ENCODE assay signal across 9 cellular contexts in genomic region chr3:43638594-43639447, GRCh38. TPM values are rescaled to one million over a fixed set of nuclear protein-coding genes. Genes with fewer than 3 reads are reported as not detected.
DNase-seq lines count a peak whose midpoint lies in the region; ATAC-seq, FAIRE-seq and TF ChIP-seq lines count a peak whose summit lies in the region.
"Had no signal": no experiment of that assay in that cellular context is flagged by ENCODE, and none has a peak within 500 bp of the region (broad histone marks: within the 10 kb centered on the region; RNA-seq: fewer than 3 reads in every experiment).

No MANE protein-coding gene starts in this region.

- no peak overlapping the region for H3K9ac ChIP-seq in HepG2 (ENCODE audit: insufficient read depth, low read depth, low read length)

- H3K9me3 ChIP-seq in HepG2 (ENCODE audit: low read length), result no peaks in the 10 kb centered on the region
- H3K9me3 ChIP-seq: psoas muscle had no signal

- no TSS peak for BruUV-seq in HepG2 (replicated peaks; lab: Mats Ljungman, UMichigan)

- in situ Hi-C loops in HepG2 (cut with HindIII; ENCODE audit: extremely low pct_ligation_motif_present, low pct_unique_long_range_greater_than_20kb), result loop anchor here (10.0 kb wide), 1 partner anchor 94 kb away; no protein-coding TSS in a partner anchor

- H4K20me1 ChIP-seq in HepG2 (ENCODE audit: insufficient read depth, low read length), result no peaks in the 10 kb centered on the region

- no peaks in the 10 kb centered on the region for H3K36me3 ChIP-seq in HepG2 (replicated peaks in 1 of 2; ENCODE audit: control insufficient read depth in 1 of 2, insufficient read depth in 2 of 2, low read length in 2 of 2)

- TF ChIP-seq POLR2A in HepG2 (IDR thresholded peaks at IDR 0.05; ENCODE audit: insufficient read depth in 1 of 2, low read depth in 2 of 2, low read length in 2 of 2), result no peak

- no peaks in the 10 kb centered on the region for H3K9me3 Mint-ChIP-seq in activated CD8-positive, alpha-beta T cell treated with anti-CD3 and anti-CD28 coated beads, Interleukin-2, amount 10 ng/mL, durations not matched to agents 7 days and 5 days (ENCODE audit: insufficient read depth)

- H2AFZ ChIP-seq in HepG2 (ENCODE audit: low read length), result no peak overlapping the region

- H3K4me3 Mint-ChIP-seq in activated CD8-positive, alpha-beta T cell treated with anti-CD3 and anti-CD28 coated beads, Interleukin-2, amount 10 ng/mL, durations not matched to agents 7 days and 5 days, result no peak overlapping the region

- peaks cover 9% of the 10 kb centered on the region for H3K27me3 Mint-ChIP-seq in activated CD8-positive, alpha-beta T cell treated with anti-CD3 and anti-CD28 coated beads, Interleukin-2, amount 10 ng/mL, durations not matched to agents 7 days and 5 days (ENCODE audit: low read depth)

- CTCF ChIA-PET in activated CD8-positive, alpha-beta T cell treated with anti-CD3 and anti-CD28 coated beads, Interleukin-2, amount 10 ng/mL, durations not matched to agents 7 days and 5 days (lab: Charles Lee), result interaction anchor here (0.7 to 2.1 kb wide), 3 partner anchors 17 to 93 kb away, joined by 3 to 7 read pairs (median 4); partner anchors contain the start of gene ANO10
- CTCF ChIA-PET in HepG2 (lab: Yijun Ruan, JAX; ENCODE audit: low intra/inter-chr PET ratio, low total read pairs), result no interaction called here

- no peaks in the 10 kb centered on the region for H3K27me3 ChIP-seq in HepG2 (ENCODE audit: control insufficient read depth in 1 of 2, insufficient read depth in 2 of 2, low read length in 2 of 2)

- H3K4me3 ChIP-seq in HepG2 (replicated peaks in 1 of 3; ENCODE audit: insufficient read depth in 1 of 3, low read depth in 2 of 3, low read length in 3 of 3), result peak overlapping the region in 1 of 3 experiments; percentile 26; a peak in 1 of 6 replicates
- H3K4me3 ChIP-seq: psoas muscle had no signal

- POLR2A ChIA-PET in activated CD8-positive, alpha-beta T cell treated with anti-CD3 and anti-CD28 coated beads, Interleukin-2, amount 10 ng/mL, durations not matched to agents 7 days and 5 days (lab: Charles Lee), result no interaction called here
- POLR2A ChIA-PET in HepG2 (lab: Yijun Ruan, JAX), result no interaction called here

- H3K27ac Mint-ChIP-seq in activated CD8-positive, alpha-beta T cell treated with anti-CD3 and anti-CD28 coated beads, Interleukin-2, amount 10 ng/mL, durations not matched to agents 7 days and 5 days, result no peak overlapping the region

- H3K27ac ChIP-seq in HepG2 (ENCODE audit: extremely low read length, insufficient read depth, low read length), result no peak overlapping the region
- H3K27ac ChIP-seq: psoas muscle had no signal

- DNase-seq in activated naive CD4-positive, alpha-beta T cell treated with Interleukin-2 at 50 U/mL for 16 hours, result peak; percentile 35
- no peak for DNase-seq in activated naive CD4-positive, alpha-beta T cell (lab: John Stamatoyannopoulos, UW)
- DNase-seq in LHCN-M2 (ENCODE audit: low read depth), result peak; percentile 25
- DNase-seq in activated CD8-positive, alpha-beta T cell treated with anti-CD3 and anti-CD28 coated beads, Interleukin-2, amount 10 ng/mL, durations not matched to agents 7 days and 5 days, result peak; percentile 71
- no peak for DNase-seq in HepG2 (ENCODE audit: low spot score)
- DNase-seq in OCI-M2 (lab: John Stamatoyannopoulos, UW; ENCODE audit: unreplicated experiment), result no peak
- no peak for DNase-seq in NCI-H187 treated with DMSO at 0.1 percent for 48 hours (lab: John Stamatoyannopoulos, UW)
- DNase-seq: psoas muscle had no signal

- under 1% methylated on average over 7 of the region's 9 CpGs for WGBS in HepG2 (ENCODE audit: low lambda C conversion rate)

- peaks cover 11% of the 10 kb centered on the region for H3K4me1 ChIP-seq in HepG2 (ENCODE audit: insufficient read depth, low read length)

- TF ChIP-seq CTCF in HepG2 (CRISPR knock-in tag; IDR thresholded peaks at IDR 0.05), result peak; percentile 67

- H3K4me1 Mint-ChIP-seq in activated CD8-positive, alpha-beta T cell treated with anti-CD3 and anti-CD28 coated beads, Interleukin-2, amount 10 ng/mL, durations not matched to agents 7 days and 5 days (ENCODE audit: low read depth), result peaks cover 11% of the 10 kb centered on the region

- H3K4me2 ChIP-seq in HepG2 (ENCODE audit: low read depth, low read length), result peak overlapping the region; percentile 50

- no peaks in the 10 kb centered on the region for H3K79me2 ChIP-seq in HepG2 (ENCODE audit: insufficient read depth, low read length)

- peak; percentile 71 for ATAC-seq in activated CD8-positive, alpha-beta T cell treated with anti-CD3 and anti-CD28 coated beads, Interleukin-2, amount 10 ng/mL, durations not matched to agents 7 days and 5 days
- ATAC-seq in HepG2, result peak; percentile 85
- no peak for ATAC-seq in GM21390 (IDR thresholded peaks at IDR 0.05; ENCODE audit: unreplicated experiment)

- TF ChIP-seq EP300 in HepG2 (IDR thresholded peaks at IDR 0.05; ENCODE audit: low read depth in 2 of 2, low read length in 2 of 2), result no peak
- no peak for TF ChIP-seq EP300 in HepG2 (CRISPR knock-in tag; IDR thresholded peaks at IDR 0.05; ENCODE audit: borderline replicate concordance)

- intact Hi-C loops in HepG2 (cut with micrococcal nuclease; ENCODE audit: unreplicated experiment), result loop anchor here (1.0 kb wide), 1 partner anchor 95 kb away; no protein-coding TSS in a partner anchor

- H3K36me3 Mint-ChIP-seq in activated CD8-positive, alpha-beta T cell treated with anti-CD3 and anti-CD28 coated beads, Interleukin-2, amount 10 ng/mL, durations not matched to agents 7 days and 5 days (ENCODE audit: low read depth), result no peaks in the 10 kb centered on the region

- peak; percentile 43; the same call in 1 of the 2 replicates for TF ChIP-seq RAD21 in HepG2 (CRISPR knock-in tag; IDR thresholded peaks at IDR 0.05)

- peak; percentile 32 for FAIRE-seq in HepG2 (lab: Jason Lieb, UNC)

TF ChIP-seq in HepG2, 621 proteins besides CTCF, POLR2A, EP300 and RAD21 (continues in another document):
- TF ChIP-seq NFE2L2 (IDR thresholded peaks at IDR 0.05; ENCODE audit: low read length), result peak; percentile 42; the same call in 1 of the 2 replicates
- no peak for TF ChIP-seq ARID2 (CRISPR knock-in tag; IDR thresholded peaks at IDR 0.05; ENCODE audit: borderline replicate concordance)

RNA-seq across cellular contexts. Expression of gene ANO10, which starts 17.0 kb away (rescaled TPM):
- total RNA-seq in LHCN-M2 (2014; rRNA removed) (46.4 and 50.9 TPM in 2 replicates), HepG2 (2016; rRNA removed; fragmentation: Illumina TruSeq; extraction: Trizol) (7.6 and 13.1 TPM in 2 replicates)
- 41.9 TPM for polyA plus RNA-seq in LHCN-M2 (2012)
- 10 to 100 TPM in 1 of 2 experiments, 1 to 10 TPM in 1; 9.5 to 12.9 TPM for total RNA-seq in activated CD8-positive, alpha-beta T cell treated with anti-CD3 and anti-CD28 coated beads, Interleukin-2, amount 10 ng/mL, durations not matched to agents 7 days and 5 days
- 6.1 and 7.0 TPM in 2 replicates for total RNA-seq in HepG2 (2016; cell fraction: cytosol; rRNA removed; fragmentation: Illumina TruSeq; extraction: Trizol; ENCODE audit: low read depth)
- total RNA-seq in HepG2 (2016; cell fraction: insoluble cytoplasmic fraction; rRNA removed; fragmentation: Illumina TruSeq; extraction: Trizol), result 6.9 and 11.9 TPM in 2 replicates
- 4.6 and 6.2 TPM in 2 replicates for total RNA-seq in HepG2 (2016; cell fraction: membrane; rRNA removed; fragmentation: Illumina TruSeq; extraction: Trizol)
- 15.9 and 17.5 TPM in 2 replicates for total RNA-seq in HepG2 (2016; cell fraction: nucleus; rRNA removed; fragmentation: Illumina TruSeq; extraction: Trizol)
- polyA plus RNA-seq in HepG2 (2011; rRNA removed), result 9.9 and 10.4 TPM in 2 replicates
- polyA plus RNA-seq in HepG2 (2011; cell fraction: cytosol; rRNA removed), result 8.4 and 11.7 TPM in 2 replicates
- polyA plus RNA-seq in HepG2 (2011; cell fraction: nucleus; rRNA removed), result 4.4 and 7.0 TPM in 2 replicates
- 9.7 and 11.0 TPM in 2 replicates for polyA plus RNA-seq in HepG2 (2012)
- 2.3 and 2.4 TPM in 2 replicates for polyA plus RNA-seq in HepG2 (2016; cell fraction: cytosol; fragmentation: Illumina TruSeq; extraction: Trizol; ENCODE audit: low read depth)
- 10.0 and 11.5 TPM in 2 replicates for polyA plus RNA-seq in HepG2 (2016; cell fraction: insoluble cytoplasmic fraction; fragmentation: Illumina TruSeq; extraction: Trizol; ENCODE audit: low read depth)
- 4.2 and 5.1 TPM in 2 replicates for polyA plus RNA-seq in HepG2 (2016; cell fraction: membrane; fragmentation: Illumina TruSeq; extraction: Trizol; ENCODE audit: low read depth)
- polyA plus RNA-seq in HepG2 (2016; cell fraction: nucleus; fragmentation: Illumina TruSeq; extraction: Trizol; ENCODE audit: insufficient read depth, low read depth), result 18.3 and 20.2 TPM in 2 replicates
- polyA minus RNA-seq in HepG2 (2011; rRNA and poly(A)+ RNA removed; ENCODE audit: low replicate concordance), result 24.7 and 25.0 TPM in 2 replicates
- 9.2 and 10.2 TPM in 2 replicates for polyA minus RNA-seq in HepG2 (2011; cell fraction: cytosol; rRNA and poly(A)+ RNA removed)
- 22.0 and 23.4 TPM in 2 replicates for polyA minus RNA-seq in HepG2 (2011; cell fraction: nucleus; rRNA and poly(A)+ RNA removed)

RNA-seq across cellular contexts. Expression of gene ABHD5, which starts 51.9 kb away (rescaled TPM):
- total RNA-seq in LHCN-M2 (2014; rRNA removed) (32.3 and 34.6 TPM in 2 replicates), HepG2 (2016; rRNA removed; fragmentation: Illumina TruSeq; extraction: Trizol) (13.3 and 16.8 TPM in 2 replicates)
- 25.4 TPM for polyA plus RNA-seq in LHCN-M2 (2012)
- total RNA-seq in activated CD8-positive, alpha-beta T cell treated with anti-CD3 and anti-CD28 coated beads, Interleukin-2, amount 10 ng/mL, durations not matched to agents 7 days and 5 days, result 10 to 100 TPM; 12.5 to 14.1 TPM
- 4.2 and 4.3 TPM in 2 replicates for total RNA-seq in HepG2 (2016; cell fraction: cytosol; rRNA removed; fragmentation: Illumina TruSeq; extraction: Trizol; ENCODE audit: low read depth)
- total RNA-seq in HepG2 (2016; cell fraction: insoluble cytoplasmic fraction; rRNA removed; fragmentation: Illumina TruSeq; extraction: Trizol), result 11.4 and 15.4 TPM in 2 replicates
- total RNA-seq in HepG2 (2016; cell fraction: membrane; rRNA removed; fragmentation: Illumina TruSeq; extraction: Trizol), result 8.2 and 11.1 TPM in 2 replicates
- 10.2 and 10.6 TPM in 2 replicates for total RNA-seq in HepG2 (2016; cell fraction: nucleus; rRNA removed; fragmentation: Illumina TruSeq; extraction: Trizol)
- 4.1 and 4.5 TPM in 2 replicates for polyA plus RNA-seq in HepG2 (2011; rRNA removed)
- polyA plus RNA-seq in HepG2 (2011; cell fraction: cytosol; rRNA removed), result 2.6 and 4.9 TPM in 2 replicates
- polyA plus RNA-seq in HepG2 (2011; cell fraction: nucleus; rRNA removed), result 3.1 and 3.5 TPM in 2 replicates
- 5.6 TPM in 2 replicates for polyA plus RNA-seq in HepG2 (2012)
- polyA plus RNA-seq in HepG2 (2016; cell fraction: cytosol; fragmentation: Illumina TruSeq; extraction: Trizol; ENCODE audit: low read depth), result 3.8 and 4.0 TPM in 2 replicates
- polyA plus RNA-seq in HepG2 (2016; cell fraction: insoluble cytoplasmic fraction; fragmentation: Illumina TruSeq; extraction: Trizol; ENCODE audit: low read depth), result 10.3 and 14.1 TPM in 2 replicates
- polyA plus RNA-seq in HepG2 (2016; cell fraction: membrane; fragmentation: Illumina TruSeq; extraction: Trizol; ENCODE audit: low read depth), result 6.9 and 7.1 TPM in 2 replicates
- polyA plus RNA-seq in HepG2 (2016; cell fraction: nucleus; fragmentation: Illumina TruSeq; extraction: Trizol; ENCODE audit: insufficient read depth, low read depth), result 8.4 and 9.7 TPM in 2 replicates
- polyA minus RNA-seq in HepG2 (2011; rRNA and poly(A)+ RNA removed; ENCODE audit: low replicate concordance), result 4.4 and 33.3 TPM in 2 replicates
- 3.1 and 3.7 TPM in 2 replicates for polyA minus RNA-seq in HepG2 (2011; cell fraction: cytosol; rRNA and poly(A)+ RNA removed)
- polyA minus RNA-seq in HepG2 (2011; cell fraction: nucleus; rRNA and poly(A)+ RNA removed), result 18.7 and 20.1 TPM in 2 replicates

Comparison
In these comparisons a context has a peak if more than half of its experiments do, and no peak if none do; other contexts are left out.
1. DNase-seq: peak in activated naive CD4-positive, alpha-beta T cell treated with Interleukin-2 at 50 U/mL for 16 hours (single experiment), LHCN-M2 (single experiment) and activated CD8-positive, alpha-beta T cell treated with anti-CD3 and anti-CD28 coated beads, Interleukin-2, amount 10 ng/mL, durations not matched to agents 7 days and 5 days (single experiment); none in activated naive CD4-positive, alpha-beta T cell (0 of 4), HepG2 (single experiment), OCI-M2 (single experiment) and NCI-H187 treated with DMSO at 0.1 percent for 48 hours (single experiment).